In the genomic region with DNA sequence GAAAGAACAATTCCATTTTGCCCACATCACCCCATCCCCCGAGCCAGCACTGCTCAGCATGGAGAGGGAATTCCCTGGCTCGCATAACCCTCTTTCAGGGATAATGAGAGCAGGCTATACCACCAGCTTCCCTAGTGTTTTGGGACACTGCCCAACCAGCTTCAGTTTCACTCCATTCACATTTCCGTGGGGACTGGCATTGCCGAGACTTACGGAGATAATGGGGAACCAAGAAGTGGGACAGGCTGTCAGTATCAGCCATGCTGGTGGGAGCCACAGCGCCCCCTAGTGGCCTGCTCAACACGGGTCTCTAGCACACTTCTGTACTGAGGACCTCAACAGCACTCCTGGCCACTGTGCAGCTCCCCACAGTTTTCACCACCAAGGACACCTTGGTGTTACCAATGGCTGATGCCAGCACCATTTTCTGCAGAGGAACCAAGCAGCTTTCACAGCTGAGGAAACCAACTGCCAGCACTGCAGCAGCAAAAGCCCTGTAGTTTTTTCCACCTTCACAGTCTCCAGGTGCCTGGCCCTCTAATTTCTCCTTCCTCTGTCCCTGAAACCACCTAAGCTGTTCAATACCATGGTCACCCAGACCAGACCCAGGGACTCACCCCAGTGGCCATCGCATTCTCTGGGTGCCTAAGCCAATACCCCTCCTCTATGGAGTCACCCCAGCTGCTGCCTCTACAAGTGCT, we compare ENCODE assay signal across 1 cellular context.
TF ChIP-seq lines count a peak whose summit lies in the region.

No MANE protein-coding gene starts in this region.

TF ChIP-seq in HepG2, 621 proteins besides CTCF, POLR2A, EP300 and RAD21 (continued from another document):
- TF ChIP-seq MBNL3 (CRISPR knock-in tag; conservative IDR thresholded peaks at IDR 0.05) (no peak), ZFY (CRISPR knock-in tag; IDR thresholded peaks at IDR 0.05) (no peak), NFATC3 (CRISPR knock-in tag; IDR thresholded peaks at IDR 0.05) (no peak), ETV5 (CRISPR knock-in tag; IDR thresholded peaks at IDR 0.05; ENCODE audit: borderline replicate concordance) (0 out of 2 replicates have a peak, but pooled peaks have one; percentile 29), ATF7 (IDR thresholded peaks at IDR 0.05) (no peak), ATF7 (CRISPR knock-in tag; IDR thresholded peaks at IDR 0.05) (no peak), CHCHD3 (CRISPR knock-in tag; IDR thresholded peaks at IDR 0.05) (no peak), YY1 (IDR thresholded peaks at IDR 0.05; ENCODE audit: insufficient read depth, insufficient replicate concordance, low read depth, low read length) (peak; percentile 17), TMF1 (CRISPR knock-in tag; IDR thresholded peaks at IDR 0.05; ENCODE audit: low read depth) (no peak), SMC3 (IDR thresholded peaks at IDR 0.05; ENCODE audit: low read length) (peak; percentile 27; the same call in 1 of the 2 replicates), AGO1 (IDR thresholded peaks at IDR 0.05; ENCODE audit: low read depth, low read length, poor library complexity, severe bottlenecking) (no peak), MAX (IDR thresholded peaks at IDR 0.05) (no peak), HMGXB4 (CRISPR knock-in tag; IDR thresholded peaks at IDR 0.05; ENCODE audit: borderline replicate concordance in 1 of 2, low read depth in 1 of 2) (0 out of 4 replicates have a peak, but pooled peaks of 1 of the 2 experiments have one; percentile 56), TSC22D2 (CRISPR knock-in tag; IDR thresholded peaks at IDR 0.05; ENCODE audit: borderline replicate concordance) (0 out of 2 replicates have a peak, but pooled peaks have one; percentile 36), FOXA1 (IDR thresholded peaks at IDR 0.05) (no peak), FOXA1 (CRISPR knock-in tag; IDR thresholded peaks at IDR 0.05) (0 out of 2 replicates have a peak, but pooled peaks have one; percentile 13), STAG1 (CRISPR knock-in tag; IDR thresholded peaks at IDR 0.05) (peak; percentile 42), ZNF775 (CRISPR knock-in tag; IDR thresholded peaks at IDR 0.05; ENCODE audit: borderline replicate concordance) (no peak), ZNF124 (CRISPR knock-in tag; IDR thresholded peaks at IDR 0.05) (0 out of 2 replicates have a peak, but pooled peaks have one; percentile 49), HNF1A (IDR thresholded peaks at IDR 0.05; ENCODE audit: low read depth) (no peak), HNF1A (CRISPR knock-in tag; IDR thresholded peaks at IDR 0.05; ENCODE audit: borderline replicate concordance) (no peak)
- TF ChIP-seq, protein P1, sequence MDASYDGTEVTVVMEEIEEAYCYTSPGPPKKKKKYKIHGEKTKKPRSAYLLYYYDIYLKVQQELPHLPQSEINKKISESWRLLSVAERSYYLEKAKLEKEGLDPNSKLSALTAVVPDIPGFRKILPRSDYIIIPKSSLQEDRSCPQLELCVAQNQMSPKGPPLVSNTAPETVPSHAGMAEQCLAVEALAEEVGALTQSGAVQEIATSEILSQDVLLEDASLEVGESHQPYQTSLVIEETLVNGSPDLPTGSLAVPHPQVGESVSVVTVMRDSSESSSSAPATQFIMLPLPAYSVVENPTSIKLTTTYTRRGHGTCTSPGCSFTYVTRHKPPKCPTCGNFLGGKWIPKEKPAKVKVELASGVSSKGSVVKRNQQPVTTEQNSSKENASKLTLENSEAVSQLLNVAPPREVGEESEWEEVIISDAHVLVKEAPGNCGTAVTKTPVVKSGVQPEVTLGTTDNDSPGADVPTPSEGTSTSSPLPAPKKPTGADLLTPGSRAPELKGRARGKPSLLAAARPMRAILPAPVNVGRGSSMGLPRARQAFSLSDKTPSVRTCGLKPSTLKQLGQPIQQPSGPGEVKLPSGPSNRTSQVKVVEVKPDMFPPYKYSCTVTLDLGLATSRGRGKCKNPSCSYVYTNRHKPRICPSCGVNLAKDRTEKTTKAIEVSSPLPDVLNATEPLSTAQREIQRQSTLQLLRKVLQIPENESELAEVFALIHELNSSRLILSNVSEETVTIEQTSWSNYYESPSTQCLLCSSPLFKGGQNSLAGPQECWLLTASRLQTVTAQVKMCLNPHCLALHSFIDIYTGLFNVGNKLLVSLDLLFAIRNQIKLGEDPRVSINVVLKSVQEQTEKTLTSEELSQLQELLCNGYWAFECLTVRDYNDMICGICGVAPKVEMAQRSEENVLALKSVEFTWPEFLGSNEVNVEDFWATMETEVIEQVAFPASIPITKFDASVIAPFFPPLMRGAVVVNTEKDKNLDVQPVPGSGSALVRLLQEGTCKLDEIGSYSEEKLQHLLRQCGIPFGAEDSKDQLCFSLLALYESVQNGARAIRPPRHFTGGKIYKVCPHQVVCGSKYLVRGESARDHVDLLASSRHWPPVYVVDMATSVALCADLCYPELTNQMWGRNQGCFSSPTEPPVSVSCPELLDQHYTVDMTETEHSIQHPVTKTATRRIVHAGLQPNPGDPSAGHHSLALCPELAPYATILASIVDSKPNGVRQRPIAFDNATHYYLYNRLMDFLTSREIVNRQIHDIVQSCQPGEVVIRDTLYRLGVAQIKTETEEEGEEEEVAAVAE (CRISPR knock-in tag; IDR thresholded peaks at IDR 0.05; ENCODE audit: borderline replicate concordance), result no peak
- TF ChIP-seq, protein P2, sequence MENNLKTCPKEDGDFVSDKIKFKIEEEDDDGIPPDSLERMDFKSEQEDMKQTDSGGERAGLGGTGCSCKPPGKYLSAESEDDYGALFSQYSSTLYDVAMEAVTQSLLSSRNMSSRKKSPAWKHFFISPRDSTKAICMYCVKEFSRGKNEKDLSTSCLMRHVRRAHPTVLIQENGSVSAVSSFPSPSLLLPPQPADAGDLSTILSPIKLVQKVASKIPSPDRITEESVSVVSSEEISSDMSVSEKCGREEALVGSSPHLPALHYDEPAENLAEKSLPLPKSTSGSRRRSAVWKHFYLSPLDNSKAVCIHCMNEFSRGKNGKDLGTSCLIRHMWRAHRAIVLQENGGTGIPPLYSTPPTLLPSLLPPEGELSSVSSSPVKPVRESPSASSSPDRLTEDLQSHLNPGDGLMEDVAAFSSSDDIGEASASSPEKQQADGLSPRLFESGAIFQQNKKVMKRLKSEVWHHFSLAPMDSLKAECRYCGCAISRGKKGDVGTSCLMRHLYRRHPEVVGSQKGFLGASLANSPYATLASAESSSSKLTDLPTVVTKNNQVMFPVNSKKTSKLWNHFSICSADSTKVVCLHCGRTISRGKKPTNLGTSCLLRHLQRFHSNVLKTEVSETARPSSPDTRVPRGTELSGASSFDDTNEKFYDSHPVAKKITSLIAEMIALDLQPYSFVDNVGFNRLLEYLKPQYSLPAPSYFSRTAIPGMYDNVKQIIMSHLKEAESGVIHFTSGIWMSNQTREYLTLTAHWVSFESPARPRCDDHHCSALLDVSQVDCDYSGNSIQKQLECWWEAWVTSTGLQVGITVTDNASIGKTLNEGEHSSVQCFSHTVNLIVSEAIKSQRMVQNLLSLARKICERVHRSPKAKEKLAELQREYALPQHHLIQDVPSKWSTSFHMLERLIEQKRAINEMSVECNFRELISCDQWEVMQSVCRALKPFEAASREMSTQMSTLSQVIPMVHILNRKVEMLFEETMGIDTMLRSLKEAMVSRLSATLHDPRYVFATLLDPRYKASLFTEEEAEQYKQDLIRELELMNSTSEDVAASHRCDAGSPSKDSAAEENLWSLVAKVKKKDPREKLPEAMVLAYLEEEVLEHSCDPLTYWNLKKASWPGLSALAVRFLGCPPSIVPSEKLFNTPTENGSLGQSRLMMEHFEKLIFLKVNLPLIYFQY (CRISPR knock-in tag; IDR thresholded peaks at IDR 0.05; ENCODE audit: borderline replicate concordance), result 0 out of 2 replicates have a peak, but pooled peaks have one; percentile 48
